ENCODE assay signal across 8 cellular contexts in genomic region chr12:2958432-2959193, GRCh38. TPM values are rescaled to one million over a fixed set of nuclear protein-coding genes. Genes with fewer than 3 reads are reported as not detected.
DNase-seq lines count a peak whose midpoint lies in the region; ATAC-seq and TF ChIP-seq lines count a peak whose summit lies in the region.

No MANE protein-coding gene starts in this region.

- no peaks in the 10 kb centered on the region for H3K27me3 ChIP-seq in muscle layer of duodenum (ENCODE audit: low read depth, low read length)

- H3K27ac ChIP-seq in muscle layer of duodenum (ENCODE audit: low read length), result peak overlapping the region; percentile 70

- DNase-seq in DMS 273 treated with DMSO at 0.1 percent for 48 hours (lab: John Stamatoyannopoulos, UW) (peak; percentile 32), HT1080 (ENCODE audit: low read depth) (peak; percentile 90), SK-N-DZ (ENCODE audit: low spot score) (peak; percentile 77), epithelial cell of esophagus (ENCODE audit: low read depth) (peak; percentile 81), SHP77 (lab: John Stamatoyannopoulos, UW) (no peak), OCI-M1 (lab: John Stamatoyannopoulos, UW) (no peak)

- TF ChIP-seq CTCF in epithelial cell of esophagus (IDR thresholded peaks at IDR 0.05; ENCODE audit: insufficient read depth, low read depth, low read length, missing control alignments), result no peak

- H3K4me1 ChIP-seq in muscle layer of duodenum (ENCODE audit: control insufficient read depth in 1 of 2, insufficient read depth in 2 of 2, low read length in 2 of 2), result peaks cover 0 to 6% of the 10 kb centered on the region in 2 donors

- peak overlapping the region; percentile 52 for H3K4me3 ChIP-seq in epithelial cell of esophagus (ENCODE audit: low read length)
- peak overlapping the region; percentile 60 to 64 for H3K4me3 ChIP-seq in muscle layer of duodenum (ENCODE audit: low read depth in 1 of 2, low read length in 2 of 2)

- ATAC-seq in GM21786 (IDR thresholded peaks at IDR 0.05; ENCODE audit: unreplicated experiment), result no peak

- H3K36me3 ChIP-seq in muscle layer of duodenum (ENCODE audit: control insufficient read depth in 1 of 2, insufficient read depth in 2 of 2, low read length in 2 of 2), result no peaks in the 10 kb centered on the region

- H3K9me3 ChIP-seq in muscle layer of duodenum (ENCODE audit: control insufficient read depth in 1 of 2, low read length in 2 of 2), result no peaks in the 10 kb centered on the region

RNA-seq across cellular contexts. Expression of gene TEAD4, which starts 0.6 kb away (rescaled TPM):
- total RNA-seq in HT1080 (2014; rRNA removed; shearing (Covaris generic)), result 61.9 and 80.0 TPM in 2 replicates
- 49.9 and 61.6 TPM in 2 replicates for polyA plus RNA-seq in HT1080 (2015; cell fraction: cytosol; rRNA removed)
- polyA plus RNA-seq in HT1080 (2015; cell fraction: nucleus; rRNA removed), result 37.0 and 37.9 TPM in 2 replicates
- polyA plus RNA-seq in SK-N-DZ (2014; cell fraction: cytosol; rRNA removed), result 32.0 and 38.7 TPM in 2 replicates
- 18.9 and 26.2 TPM in 2 replicates for polyA plus RNA-seq in SK-N-DZ (2014; cell fraction: nucleus; rRNA removed)

Comparison
In these comparisons a context has a peak if more than half of its experiments do, and no peak if none do; other contexts are left out.
1. DNase-seq: peak in DMS 273 treated with DMSO at 0.1 percent for 48 hours (single experiment), HT1080 (single experiment), SK-N-DZ (single experiment) and epithelial cell of esophagus (single experiment); none in SHP77 (0 of 2) and OCI-M1 (single experiment).